ENCODE assay signal across 9 cellular contexts in genomic region chr19:14722127-14722526, GRCh38. TPM values are rescaled to one million over a fixed set of nuclear protein-coding genes. Genes with fewer than 3 reads are reported as not detected.
"Had no signal": no experiment of that assay in that cellular context is flagged by ENCODE, and none has a peak within 500 bp of the region (broad histone marks: within the 10 kb centered on the region; RNA-seq: fewer than 3 reads in every experiment).

No MANE protein-coding gene starts in this region.

- H3K27ac Mint-ChIP-seq: GM23338, H9, IgD-negative memory B cell had no signal

- H3K4me2 ChIP-seq: GM23338 had no signal

- ATAC-seq: GM23338 had no signal

- H3K4me1 Mint-ChIP-seq: GM23338, H9, IgD-negative memory B cell had no signal

- H3K27me3 Mint-ChIP-seq: IgD-negative memory B cell had no signal

- H3K4me3 Mint-ChIP-seq: GM23338, H9, IgD-negative memory B cell had no signal

- FAIRE-seq: H1, H54 had no signal

- DNase-seq: H9, HCEC 1CT, KG1 had no signal

- H3K4me3 ChIP-seq: GM23338 had no signal

- H2AFZ ChIP-seq: GM23338 had no signal

- H3K27ac ChIP-seq: HL-60 had no signal

RNA-seq across cellular contexts. Expression of gene ADGRE3, which starts 47.5 kb away (rescaled TPM):
- total RNA-seq: GM23338, H1, H9, HT1080 had no signal
- polyA plus RNA-seq: GM23338, H1, IgD-negative memory B cell had no signal

RNA-seq across cellular contexts. Expression of gene ADGRE2, which starts 56.2 kb away (rescaled TPM):
- total RNA-seq: HT1080 had no signal
